Comparison of ENCODE assay signal across 27 cellular contexts in the genomic region with DNA sequence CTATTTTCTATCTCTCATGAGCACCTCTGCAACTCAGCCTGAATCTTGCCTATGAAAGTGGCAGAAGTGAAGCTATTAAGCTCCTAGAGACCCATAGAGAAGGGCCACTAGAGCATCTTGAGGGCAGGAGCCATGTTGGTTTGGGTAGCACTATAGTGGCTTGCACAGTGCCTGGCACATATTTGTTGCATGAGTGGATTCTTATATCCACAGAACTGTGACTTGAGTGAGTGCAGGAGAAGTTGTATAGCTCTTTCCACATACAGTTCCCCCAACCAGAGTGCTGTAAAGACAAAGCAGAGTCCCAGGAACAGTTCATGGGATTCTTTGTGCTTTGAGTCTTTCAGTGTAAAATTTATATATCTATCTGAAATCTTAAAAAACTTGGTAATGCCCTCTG.
"Had no signal": no experiment of that assay in that cellular context is flagged by ENCODE, and none has a peak within 500 bp of the region (broad histone marks: within the 10 kb centered on the region; RNA-seq: fewer than 3 reads in every experiment).

No MANE protein-coding gene starts in this region.

- H3K9me3 Mint-ChIP-seq: stimulated activated effector memory CD8-positive, alpha-beta T cell treated with anti-CD3 and anti-CD28 coated beads, Interleukin-12 subunit alpha, Interleukin-12 subunit beta, amount 100 ng/mL, for 72 hours; stimulated activated naive B cell treated with anti-CD40 and anti-IgM and Interleukin-4, amounts not matched to agents 10 μg/mL and 1 μg/mL and 100 μg/mL, for 72 hours; stimulated activated naive CD8-positive, alpha-beta T cell treated with anti-CD3 and anti-CD28 coated beads, Interleukin-15, amount 100 ng/mL, for 72 hours; stimulated activated naive CD8-positive, alpha-beta T cell treated with anti-CD3 and anti-CD28 coated beads, Interleukin-15, Interleukin-2, amounts not matched to agents 100 ng/mL and 50 ng/mL, for 24 hours; type B pancreatic cell had no signal

- H3K27me3 ChIP-seq: stomach, suprapubic skin, testis, thyroid gland, tibial artery, tibial nerve, transverse colon, upper lobe of left lung, upper lobe of right lung, uterus, vagina had no signal

- H3K4me3 Mint-ChIP-seq: stimulated activated effector memory CD8-positive, alpha-beta T cell treated with anti-CD3 and anti-CD28 coated beads, Interleukin-12 subunit alpha, Interleukin-12 subunit beta, amount 100 ng/mL, for 72 hours; stimulated activated memory B cell treated with anti-CD40 and anti-IgM and Interleukin-4, amounts not matched to agents 10 μg/mL and 1 μg/mL and 100 μg/mL, for 72 hours; stimulated activated naive B cell treated with anti-CD40 and anti-IgM and Interleukin-4, amounts not matched to agents 10 μg/mL and 1 μg/mL and 100 μg/mL, for 72 hours; stimulated activated naive CD8-positive, alpha-beta T cell treated with anti-CD3 and anti-CD28 coated beads, Interleukin-15, amount 100 ng/mL, for 72 hours; stimulated activated naive CD8-positive, alpha-beta T cell treated with anti-CD3 and anti-CD28 coated beads, Interleukin-15, Interleukin-2, amounts not matched to agents 100 ng/mL and 50 ng/mL, for 24 hours; type B pancreatic cell had no signal

- H3K36me3 Mint-ChIP-seq: type B pancreatic cell had no signal

- H3K27ac ChIP-seq: suprapubic skin, testis, thoracic aorta, thyroid gland, tibial artery, tibial nerve, transverse colon, upper lobe of left lung, upper lobe of right lung, uterus, vagina had no signal

- H3K9me3 ChIP-seq: stomach, suprapubic skin, testis, thoracic aorta, thyroid gland, tibial artery, tibial nerve, transverse colon, upper lobe of left lung, upper lobe of right lung, uterus, vagina had no signal

- H3K27me3 Mint-ChIP-seq: stimulated activated memory B cell treated with anti-CD40 and anti-IgM and Interleukin-4, amounts not matched to agents 10 μg/mL and 1 μg/mL and 100 μg/mL, for 72 hours; stimulated activated naive B cell treated with anti-CD40 and anti-IgM and Interleukin-4, amounts not matched to agents 10 μg/mL and 1 μg/mL and 100 μg/mL, for 72 hours; stimulated activated naive CD8-positive, alpha-beta T cell treated with anti-CD3 and anti-CD28 coated beads, Interleukin-15, amount 100 ng/mL, for 72 hours; stimulated activated naive CD8-positive, alpha-beta T cell treated with anti-CD3 and anti-CD28 coated beads, Interleukin-15, Interleukin-2, amounts not matched to agents 100 ng/mL and 50 ng/mL, for 24 hours; type B pancreatic cell had no signal

- H3K27ac Mint-ChIP-seq: stimulated activated effector memory CD8-positive, alpha-beta T cell treated with anti-CD3 and anti-CD28 coated beads, Interleukin-12 subunit alpha, Interleukin-12 subunit beta, amount 100 ng/mL, for 72 hours; stimulated activated memory B cell treated with anti-CD40 and anti-IgM and Interleukin-4, amounts not matched to agents 10 μg/mL and 1 μg/mL and 100 μg/mL, for 72 hours; stimulated activated naive B cell treated with anti-CD40 and anti-IgM and Interleukin-4, amounts not matched to agents 10 μg/mL and 1 μg/mL and 100 μg/mL, for 72 hours; stimulated activated naive CD8-positive, alpha-beta T cell treated with anti-CD3 and anti-CD28 coated beads, Interleukin-15, amount 100 ng/mL, for 72 hours; stimulated activated naive CD8-positive, alpha-beta T cell treated with anti-CD3 and anti-CD28 coated beads, Interleukin-15, Interleukin-2, amounts not matched to agents 100 ng/mL and 50 ng/mL, for 24 hours had no signal

- ATAC-seq: stimulated activated effector memory CD8-positive, alpha-beta T cell treated with anti-CD3 and anti-CD28 coated beads, Interleukin-12 subunit alpha, Interleukin-12 subunit beta, amount 100 ng/mL, for 72 hours; stimulated activated memory B cell treated with anti-CD40 and anti-IgM and Interleukin-4, amounts not matched to agents 10 μg/mL and 1 μg/mL and 100 μg/mL, for 72 hours; stimulated activated naive B cell treated with anti-CD40 and anti-IgM and Interleukin-4, amounts not matched to agents 10 μg/mL and 1 μg/mL and 100 μg/mL, for 72 hours; stimulated activated naive CD8-positive, alpha-beta T cell treated with anti-CD3 and anti-CD28 coated beads, Interleukin-15, amount 100 ng/mL, for 72 hours; stimulated activated naive CD8-positive, alpha-beta T cell treated with anti-CD3 and anti-CD28 coated beads, Interleukin-15, Interleukin-2, amounts not matched to agents 100 U/mL and 50 U/mL, for 24 hours; upper lobe of right lung had no signal

- H3K4me1 ChIP-seq: stomach, testis, thyroid gland, tibial artery, tibial nerve, transverse colon, upper lobe of left lung, upper lobe of right lung, uterus, vagina had no signal

- H3K4me1 Mint-ChIP-seq: stimulated activated memory B cell treated with anti-CD40 and anti-IgM and Interleukin-4, amounts not matched to agents 10 μg/mL and 1 μg/mL and 100 μg/mL, for 72 hours; stimulated activated naive B cell treated with anti-CD40 and anti-IgM and Interleukin-4, amounts not matched to agents 10 μg/mL and 1 μg/mL and 100 μg/mL, for 72 hours; stimulated activated naive CD8-positive, alpha-beta T cell treated with anti-CD3 and anti-CD28 coated beads, Interleukin-15, amount 100 ng/mL, for 72 hours had no signal

- H3K36me3 ChIP-seq: stomach, suprapubic skin, thoracic aorta, thyroid gland, tibial artery, tibial nerve, transverse colon, upper lobe of left lung, upper lobe of right lung, uterus, vagina had no signal

- DNase-seq: stimulated activated CD4-positive, alpha-beta T cell treated with anti-CD3 and anti-CD28 coated beads, Interleukin-2, amount 100 ng/mL, for 48 hours; stimulated activated CD4-positive, alpha-beta T cell treated with anti-CD3 and anti-CD28 coated beads, Interleukin-4, amount 100 ng/mL, for 1 hour; stimulated activated CD4-positive, alpha-beta T cell treated with anti-CD3 and anti-CD28 coated beads, Interleukin-4, amount 100 ng/mL, for 24 hours; stimulated activated CD4-positive, alpha-beta T cell treated with anti-CD3 and anti-CD28 coated beads, Interleukin-4, amount 100 ng/mL, for 4 hours; stimulated activated CD8-positive, alpha-beta memory T cell treated with anti-CD3 and anti-CD28 coated beads, Interleukin-4, amount 100 ng/mL, for 48 hours; stimulated activated naive B cell treated with anti-CD40 and anti-IgM and Interleukin-4, amounts not matched to agents 10 μg/mL and 1 μg/mL and 100 μg/mL, for 72 hours; stimulated activated naive CD4-positive, alpha-beta T cell; stimulated activated naive CD4-positive, alpha-beta T cell treated with Interleukin-2 at 50 U/mL for 16 hours; stimulated activated naive CD8-positive, alpha-beta T cell treated with anti-CD3 and anti-CD28 coated beads, Interleukin-15, amount 100 ng/mL, for 72 hours; stimulated activated naive CD8-positive, alpha-beta T cell treated with anti-CD3 and anti-CD28 coated beads, Interleukin-15, Interleukin-2, amounts not matched to agents 100 U/mL and 50 U/mL, for 24 hours; stomach; substantia nigra; testis; thyroid gland; tibial artery; transverse colon; upper lobe of left lung; upper lobe of right lung; uterus had no signal

- H3K4me3 ChIP-seq: stomach, suprapubic skin, testis, thoracic aorta, thyroid gland, tibial artery, tibial nerve, transverse colon, upper lobe of left lung, upper lobe of right lung, uterus, vagina had no signal
